ENCODE assay signal across 11 cellular contexts in genomic region chr15:73686781-73687256, GRCh38. TPM values are rescaled to one million over a fixed set of nuclear protein-coding genes. Genes with fewer than 3 reads are reported as not detected.
DNase-seq lines count a peak whose midpoint lies in the region; ATAC-seq, FAIRE-seq and TF ChIP-seq lines count a peak whose summit lies in the region.
"Had no signal": no experiment of that assay in that cellular context is flagged by ENCODE, and none has a peak within 500 bp of the region (broad histone marks: within the 10 kb centered on the region; RNA-seq: fewer than 3 reads in every experiment).

No MANE protein-coding gene starts in this region.

- FAIRE-seq in H54 (lab: Jason Lieb, UNC): no peak

- peaks cover 11% of the 10 kb centered on the region for H3K4me1 Mint-ChIP-seq in activated T-cell treated with anti-CD3 and anti-CD28 coated beads, Interleukin-2, amount 50 U/mL, for 4 hours (ENCODE audit: low read depth)

- ATAC-seq in GM18517 (IDR thresholded peaks at IDR 0.05; ENCODE audit: unreplicated experiment) (no peak), GM19463 (IDR thresholded peaks at IDR 0.05; ENCODE audit: unreplicated experiment) (no peak), HG03097 (IDR thresholded peaks at IDR 0.05; ENCODE audit: low FRiP score, unreplicated experiment) (no peak)
- no peak for ATAC-seq in activated T-cell treated with anti-CD3 and anti-CD28 coated beads, Interleukin-2, amount 50 U/mL, for 4 hours

- H3K36me3 Mint-ChIP-seq in activated T-cell treated with anti-CD3 and anti-CD28 coated beads, Interleukin-2, amount 50 U/mL, for 4 hours (ENCODE audit: insufficient read depth): no peaks in the 10 kb centered on the region

- H3K9ac ChIP-seq in adipocyte (ENCODE audit: low read length): peak overlapping the region; percentile 93

- peaks cover 69% of the 10 kb centered on the region for H3K4me1 ChIP-seq in adipocyte (ENCODE audit: control insufficient read depth, insufficient read depth, low read length)

- peak overlapping the region; percentile 88 for H3K4me3 ChIP-seq in adipocyte (ENCODE audit: low read length)
- no peak overlapping the region for H3K4me3 ChIP-seq in skeletal muscle cell (ENCODE audit: low read depth, low read length)

- DNase-seq in H54 (ENCODE audit: insufficient read length, low spot score) (peak; percentile 76), adipocyte (ENCODE audit: low read depth) (peak; percentile 79), foreskin melanocyte (peak; percentile 75), skeletal muscle cell (ENCODE audit: low read depth) (peak; percentile 83)
- DNase-seq in activated T-cell treated with anti-CD3 and anti-CD28 coated beads, Interleukin-2, amount 50 U/mL, for 4 hours: no peak
- DNase-seq: activated T-cell treated with anti-CD3 and anti-CD28 coated beads for 4 hours, hippocampal formation, RPMI8226 had no signal

- peaks cover 52% of the 10 kb centered on the region for H3K27me3 Mint-ChIP-seq in activated T-cell treated with anti-CD3 and anti-CD28 coated beads, Interleukin-2, amount 50 U/mL, for 4 hours (ENCODE audit: low read depth)

- H3K36me3 ChIP-seq in adipocyte (ENCODE audit: control insufficient read depth, insufficient read depth, low read length, severe bottlenecking): no peaks in the 10 kb centered on the region

- H3K9me3 Mint-ChIP-seq in activated T-cell treated with anti-CD3 and anti-CD28 coated beads, Interleukin-2, amount 50 U/mL, for 4 hours: no peaks in the 10 kb centered on the region

- H3K27me3 ChIP-seq in adipocyte (replicated peaks; ENCODE audit: control insufficient read depth, insufficient read depth, low read length): no peaks in the 10 kb centered on the region

- no peaks in the 10 kb centered on the region for H3K9me3 ChIP-seq in adipocyte (ENCODE audit: control insufficient read depth, low read length)

- no peak overlapping the region for H3K4me3 Mint-ChIP-seq in activated T-cell treated with anti-CD3 and anti-CD28 coated beads, Interleukin-2, amount 50 U/mL, for 4 hours

- no peak for TF ChIP-seq POLR2A in H54 (IDR thresholded peaks at IDR 0.05; ENCODE audit: low read depth, low read length)

RNA-seq across cellular contexts. Expression of gene CD276, which starts 2.6 kb away (rescaled TPM):
- 1 to 10 TPM; 2.6 to 4.1 (median 3.1) TPM for total RNA-seq in activated T-cell treated with anti-CD3 and anti-CD28 coated beads, Interleukin-2, amount 50 U/mL, for 4 hours

RNA-seq across cellular contexts. Expression of gene NPTN, which starts 53.6 kb away (rescaled TPM):
- total RNA-seq in activated T-cell treated with anti-CD3 and anti-CD28 coated beads, Interleukin-2, amount 50 U/mL, for 4 hours: 10 to 100 TPM; 65.5 to 68.1 (median 67.7) TPM
